8 cellular contexts compared by ENCODE assay signal in the genomic region with DNA sequence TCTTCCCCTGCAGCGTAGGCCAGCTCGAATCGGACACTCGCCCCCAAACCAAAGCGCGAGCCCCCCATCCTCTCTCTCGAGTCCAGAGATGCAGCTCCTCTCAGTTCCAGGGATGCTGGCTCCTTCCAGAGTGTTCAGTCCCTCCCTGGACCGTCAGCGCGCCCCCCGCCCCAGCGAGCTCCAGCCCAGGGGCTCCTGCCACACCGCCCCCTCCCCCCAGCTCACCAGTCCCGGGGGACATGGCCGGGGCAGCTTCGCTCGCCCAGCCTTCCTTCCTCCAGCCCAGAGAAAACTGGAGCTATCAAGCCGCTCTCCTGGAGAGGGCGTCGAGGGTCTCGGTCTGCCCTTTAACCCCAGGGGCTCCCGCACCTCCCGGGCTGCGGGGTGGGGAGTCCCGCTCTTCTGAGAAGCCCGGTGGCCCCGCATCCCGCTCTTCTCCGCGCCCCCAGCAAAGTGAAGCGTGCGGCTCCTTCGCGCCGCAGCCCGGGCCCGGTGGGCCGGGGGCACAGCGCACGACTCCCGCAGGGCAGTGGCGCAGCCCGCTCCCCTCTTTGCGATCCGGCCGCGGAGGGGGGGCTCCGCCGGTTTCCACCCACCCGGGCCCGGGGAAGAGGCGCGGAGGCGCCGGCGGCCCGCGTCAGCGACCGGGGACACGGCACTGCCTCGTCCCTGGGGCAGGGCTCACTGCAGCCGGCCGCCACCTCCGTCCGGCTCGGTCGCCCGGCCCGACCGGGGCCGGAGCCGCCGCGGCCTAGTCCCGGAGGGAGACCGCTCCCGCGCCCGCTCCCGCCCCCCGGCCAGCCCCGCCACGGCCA. TPM values are rescaled to one million over a fixed set of nuclear protein-coding genes. Genes with fewer than 3 reads are reported as not detected.
DNase-seq lines count a peak whose midpoint lies in the region; ATAC-seq and TF ChIP-seq lines count a peak whose summit lies in the region.

No MANE protein-coding gene starts in this region.

- WGBS in esophagus, 2 donors: 1% methylated on average over 60 to 84 of the region's 84 CpGs
- under 1% methylated on average over 84 of the region's 84 CpGs for WGBS in thymus

- H3K4me1 ChIP-seq in esophagus (ENCODE audit: control insufficient read depth in 2 of 2, insufficient read depth in 2 of 2, low read length in 1 of 2) (no peaks in the 10 kb centered on the region), thymus (ENCODE audit: control insufficient read depth, insufficient read depth, low read length) (peaks cover 5% of the 10 kb centered on the region)

- peak overlapping the region; percentile 88 for H3K4me3 ChIP-seq in GM12864 (ENCODE audit: low read depth, low read length)
- peak overlapping the region; percentile 76 to 96 for H3K4me3 ChIP-seq in esophagus (ENCODE audit: low read depth in 1 of 2, low read length in 2 of 2)
- H3K4me3 ChIP-seq in thymus (ENCODE audit: low read length): peak overlapping the region; percentile 94

- H3K27me3 ChIP-seq in esophagus (ENCODE audit: control insufficient read depth in 1 of 2, insufficient read depth in 2 of 2, low read length in 2 of 2) (peaks cover 0 to 2% of the 10 kb centered on the region in 2 donors), thymus (ENCODE audit: control insufficient read depth, insufficient read depth) (peaks cover 22% of the 10 kb centered on the region)

- peak overlapping the region; percentile 51 for H3K27ac ChIP-seq in KOPT-K1 (ENCODE audit: low read depth, low read length, poor library complexity, severe bottlenecking)
- H3K27ac ChIP-seq in esophagus (ENCODE audit: low read depth in 2 of 2, low read length in 1 of 2): peak overlapping the region; percentile 78 to 82
- H3K27ac ChIP-seq in thymus (ENCODE audit: low read depth): peak overlapping the region; percentile 60

- H3K9me3 ChIP-seq in KOPT-K1 (ENCODE audit: insufficient read depth, low read length, poor library complexity, severe bottlenecking) (no peaks in the 10 kb centered on the region), esophagus (ENCODE audit: control insufficient read depth in 2 of 2, insufficient read depth in 1 of 2, low read depth in 1 of 2, low read length in 1 of 2) (no peaks in the 10 kb centered on the region), thymus (ENCODE audit: control insufficient read depth) (no peaks in the 10 kb centered on the region)

- peaks cover 2% of the 10 kb centered on the region for H3K36me3 Mint-ChIP-seq in activated CD8-positive, alpha-beta memory T cell treated with anti-CD3 and anti-CD28 coated beads, Interleukin-2, amount 10 ng/mL, durations not matched to agents 7 days and 5 days
- no peaks in the 10 kb centered on the region for H3K36me3 Mint-ChIP-seq in naive B cell

- CTCF ChIA-PET in activated CD8-positive, alpha-beta memory T cell treated with anti-CD3 and anti-CD28 coated beads, Interleukin-2, amount 10 ng/mL, durations not matched to agents 7 days and 5 days (lab: Charles Lee): interaction anchor here (1.0 to 2.7 kb wide), 5 partner anchors 31 to 268 kb away, joined by 4 to 10 read pairs (median 6); partner anchors contain the start of gene SETD9

- no peaks in the 10 kb centered on the region for H3K9me3 Mint-ChIP-seq in activated CD8-positive, alpha-beta memory T cell treated with anti-CD3 and anti-CD28 coated beads, Interleukin-2, amount 10 ng/mL, durations not matched to agents 7 days and 5 days (ENCODE audit: low read depth)
- H3K9me3 Mint-ChIP-seq in naive B cell: no peaks in the 10 kb centered on the region

- ATAC-seq in GM21825 (IDR thresholded peaks at IDR 0.05; ENCODE audit: unreplicated experiment): peak; percentile 42
- ATAC-seq in activated CD8-positive, alpha-beta memory T cell treated with anti-CD3 and anti-CD28 coated beads, Interleukin-2, amount 10 ng/mL, durations not matched to agents 7 days and 5 days: peak; percentile 50
- ATAC-seq in naive B cell (ENCODE audit: low read depth in 2 of 2): peak; percentile 24 to 31

- H3K27ac Mint-ChIP-seq in activated CD8-positive, alpha-beta memory T cell treated with anti-CD3 and anti-CD28 coated beads, Interleukin-2, amount 10 ng/mL, durations not matched to agents 7 days and 5 days: peak overlapping the region; percentile 83
- H3K27ac Mint-ChIP-seq in naive B cell: peak overlapping the region in 4 of 6 donors; percentile 29 to 94 (median 88)

- H3K4me3 Mint-ChIP-seq in activated CD8-positive, alpha-beta memory T cell treated with anti-CD3 and anti-CD28 coated beads, Interleukin-2, amount 10 ng/mL, durations not matched to agents 7 days and 5 days: peak overlapping the region; percentile 93
- H3K4me3 Mint-ChIP-seq in naive B cell: peak overlapping the region; percentile 92 to 97 (median 95)

- H3K27me3 Mint-ChIP-seq in activated CD8-positive, alpha-beta memory T cell treated with anti-CD3 and anti-CD28 coated beads, Interleukin-2, amount 10 ng/mL, durations not matched to agents 7 days and 5 days: peaks cover 33% of the 10 kb centered on the region
- peaks cover 0 to 5% (median 0%) of the 10 kb centered on the region in 3 donors for H3K27me3 Mint-ChIP-seq in naive B cell

- H3K4me1 Mint-ChIP-seq in activated CD8-positive, alpha-beta memory T cell treated with anti-CD3 and anti-CD28 coated beads, Interleukin-2, amount 10 ng/mL, durations not matched to agents 7 days and 5 days: peaks cover 20% of the 10 kb centered on the region
- peaks cover 19 to 27% (median 21%) of the 10 kb centered on the region in 3 donors for H3K4me1 Mint-ChIP-seq in naive B cell

- DNase-seq in GM12864 (ENCODE audit: low read depth): no peak
- peak; percentile 43 for DNase-seq in activated CD8-positive, alpha-beta memory T cell treated with anti-CD3 and anti-CD28 coated beads, Interleukin-2, amount 10 ng/mL, durations not matched to agents 7 days and 5 days
- DNase-seq in naive B cell: peak; percentile 21
- DNase-seq in NCI-H187 treated with DMSO at 0.1 percent for 48 hours (lab: John Stamatoyannopoulos, UW): no peak

- no peak for TF ChIP-seq CTCF in GM12864 (IDR thresholded peaks at IDR 0.05; ENCODE audit: low read depth, low read length, missing control alignments)

- peaks cover 10% of the 10 kb centered on the region; the same call in 1 of the 2 replicates for H3K36me3 ChIP-seq in KOPT-K1 (ENCODE audit: insufficient read depth, low read length)
- H3K36me3 ChIP-seq in esophagus (ENCODE audit: control insufficient read depth in 2 of 2, insufficient read depth in 2 of 2, low read length in 1 of 2): no peaks in the 10 kb centered on the region
- peaks cover 5% of the 10 kb centered on the region for H3K36me3 ChIP-seq in thymus (ENCODE audit: control insufficient read depth, insufficient read depth)

RNA-seq across cellular contexts. Expression of gene MIER3, which starts 0.6 kb away (rescaled TPM):
- 10 to 100 TPM; 23.9 to 24.8 TPM for total RNA-seq in activated CD8-positive, alpha-beta memory T cell treated with anti-CD3 and anti-CD28 coated beads, Interleukin-2, amount 10 ng/mL, durations not matched to agents 7 days and 5 days
- polyA plus RNA-seq in esophagus (1 to 10 TPM; 4.0 to 4.1 TPM), naive B cell (ENCODE audit: low read depth in 6 of 6) (10 to 100 TPM in 3 of 6 donors, 1 to 10 TPM in 3; 8.1 to 14.2 (median 9.8) TPM), thymus (13.6 TPM)

RNA-seq across cellular contexts. Expression of gene SETD9, which starts 41.9 kb away (rescaled TPM):
- 1 to 10 TPM; 7.4 to 8.2 TPM for total RNA-seq in activated CD8-positive, alpha-beta memory T cell treated with anti-CD3 and anti-CD28 coated beads, Interleukin-2, amount 10 ng/mL, durations not matched to agents 7 days and 5 days
- polyA plus RNA-seq in esophagus (1 to 10 TPM; 3.7 to 7.7 TPM), naive B cell (ENCODE audit: low read depth in 6 of 6) (10 to 100 TPM in 1 of 6 donors, 1 to 10 TPM in 5; 1.6 to 10.2 (median 7.3) TPM), thymus (7.3 TPM)

Comparison
In these comparisons a context has a peak if more than half of its experiments do, and no peak if none do; other contexts are left out.
1. DNase-seq: peak in activated CD8-positive, alpha-beta memory T cell treated with anti-CD3 and anti-CD28 coated beads, Interleukin-2, amount 10 ng/mL, durations not matched to agents 7 days and 5 days (single experiment) and naive B cell (single experiment); none in GM12864 (single experiment) and NCI-H187 treated with DMSO at 0.1 percent for 48 hours (single experiment).
2. Peak in every context shown above with its lines, with median percentiles within 50 percentile points of each other: H3K4me3 ChIP-seq, ATAC-seq and H3K27ac ChIP-seq.